In the genomic region with DNA sequence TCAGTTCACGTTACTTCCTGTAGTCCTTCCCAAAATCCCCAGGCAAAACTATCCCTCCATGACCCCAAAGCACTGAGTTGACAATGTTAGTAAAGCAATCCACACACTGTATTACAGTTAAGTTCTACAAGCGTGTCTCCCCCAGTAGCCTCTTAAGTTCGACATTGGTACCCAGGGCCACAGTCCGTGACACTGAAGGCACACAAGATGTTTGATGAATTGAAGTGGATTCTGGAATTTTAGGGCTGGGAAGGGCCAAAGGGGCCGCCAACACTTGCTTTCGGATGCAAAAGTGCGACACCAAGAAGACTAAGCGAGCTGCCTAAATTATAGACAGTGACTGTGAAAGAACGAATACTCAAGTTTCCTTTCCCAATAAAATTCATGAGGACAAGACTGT, we compare ENCODE assay signal across 9 cellular contexts. TPM values are rescaled to one million over a fixed set of nuclear protein-coding genes. Genes with fewer than 3 reads are reported as not detected.
DNase-seq lines count a peak whose midpoint lies in the region; ATAC-seq and TF ChIP-seq lines count a peak whose summit lies in the region.
"Had no signal": no experiment of that assay in that cellular context is flagged by ENCODE, and none has a peak within 500 bp of the region (broad histone marks: within the 10 kb centered on the region; RNA-seq: fewer than 3 reads in every experiment).

No MANE protein-coding gene starts in this region.

- WGBS in SK-N-SH (ENCODE audit: low lambda C conversion rate): 85% methylated on average over 9 of the region's 9 CpGs
- 66 to 73% methylated on average over 9 of the region's 9 CpGs for WGBS in gastroesophageal sphincter (ENCODE audit: low coverage in 1 of 2), 2 donors
- 49 to 67% (median 57%) methylated on average over 9 of the region's 9 CpGs for WGBS in stomach, 5 donors

- DNase-seq in SK-N-SH: no peak
- DNase-seq in stomach: no peak
- no peak for DNase-seq in hepatic stellate cell (ENCODE audit: low spot score)
- no peak for DNase-seq in superior temporal gyrus (ENCODE audit: extremely low spot score)
- DNase-seq: NCI-H2081 treated with DMSO at 0.1 percent for 48 hours had no signal

- CTCF ChIA-PET in SK-N-SH (lab: Yijun Ruan, JAX): interaction anchor here (1.6 kb wide), 2 partner anchors 12 to 14 kb away, joined by 4 to 8 read pairs; no protein-coding TSS in a partner anchor

- no peaks in the 10 kb centered on the region for H3K9me3 ChIP-seq in SK-N-SH
- no peaks in the 10 kb centered on the region for H3K9me3 ChIP-seq in SU-DHL-6 (ENCODE audit: insufficient read depth, low read length)
- H3K9me3 ChIP-seq in gastroesophageal sphincter: no peaks in the 10 kb centered on the region
- H3K9me3 ChIP-seq in stomach: no peaks in the 10 kb centered on the region

- TF ChIP-seq EP300 in SK-N-SH (IDR thresholded peaks at IDR 0.05; ENCODE audit: borderline replicate concordance in 1 of 2, low read depth in 1 of 2, low read length in 1 of 2): no peak
- TF ChIP-seq EP300 in gastroesophageal sphincter (IDR thresholded peaks at IDR 0.05): no peak
- no peak for TF ChIP-seq EP300 in stomach (IDR thresholded peaks at IDR 0.05)

- H3F3A ChIP-seq in SK-N-SH (replicated peaks; ENCODE audit: insufficient read depth) (peaks cover 13% of the 10 kb centered on the region), SU-DHL-6 (ENCODE audit: insufficient read depth) (0 out of 2 replicates have a peak, but pooled peaks cover 8% of the 10 kb centered on the region)

- peaks cover 91% of the 10 kb centered on the region for H3K79me2 ChIP-seq in SK-N-SH (ENCODE audit: insufficient read depth)
- peaks cover 87% of the 10 kb centered on the region for H3K79me2 ChIP-seq in SU-DHL-6 (ENCODE audit: insufficient read depth, low read length)

- H3K4me2 ChIP-seq in SK-N-SH: peak overlapping the region; percentile 96
- peak overlapping the region; percentile 66 for H3K4me2 ChIP-seq in SU-DHL-6 (ENCODE audit: low read depth, low read length, poor library complexity, severe bottlenecking)

- H3K9ac ChIP-seq in SK-N-SH: peak overlapping the region; percentile 90; the same call in 1 of the 2 replicates
- peak overlapping the region; percentile 76 for H3K9ac ChIP-seq in SU-DHL-6 (ENCODE audit: low read length)

- ATAC-seq in SK-N-SH treated with all-trans-retinoic acid at 6 μM for 48 hours (no peak), gastroesophageal sphincter (no peak), HG03175 (IDR thresholded peaks at IDR 0.05; ENCODE audit: unreplicated experiment) (no peak)

- POLR2A ChIA-PET in SK-N-SH (lab: Yijun Ruan, JAX): interaction anchor here (0.6 kb wide), 1 partner anchor 106 kb away, joined by 3 read pairs; no protein-coding TSS in a partner anchor

- H4K20me1 ChIP-seq in SK-N-SH (ENCODE audit: insufficient read depth): peaks cover 68% of the 10 kb centered on the region
- H4K20me1 ChIP-seq in SU-DHL-6 (ENCODE audit: low read depth, low read length): peaks cover 29% of the 10 kb centered on the region

- TF ChIP-seq RAD21 in SK-N-SH (IDR thresholded peaks at IDR 0.05; ENCODE audit: low read length): no peak

- H3K27me3 ChIP-seq in SK-N-SH (ENCODE audit: insufficient read depth): no peaks in the 10 kb centered on the region
- no peaks in the 10 kb centered on the region for H3K27me3 ChIP-seq in SU-DHL-6 (ENCODE audit: low read length)
- H3K27me3 ChIP-seq in gastroesophageal sphincter: no peaks in the 10 kb centered on the region
- no peaks in the 10 kb centered on the region for H3K27me3 ChIP-seq in stomach

- intact Hi-C loops in stomach (cut with DNase I; ENCODE audit: low total_unique reads): no loop called here

- H3K4me1 ChIP-seq in SK-N-SH (ENCODE audit: control insufficient read depth in 1 of 2, insufficient read depth in 2 of 2, low read depth in 1 of 2, low read length in 1 of 2) (peaks cover 18% of the 10 kb centered on the region in 2 experiments), gastroesophageal sphincter (peaks cover 0 to 63% (median 21%) of the 10 kb centered on the region in 3 donors), stomach (peaks cover 46 to 78% (median 65%) of the 10 kb centered on the region in 4 donors)

- H3K9me2 ChIP-seq in SK-N-SH (no peaks in the 10 kb centered on the region), SU-DHL-6 (replicated peaks; ENCODE audit: insufficient read depth, low read length) (no peaks in the 10 kb centered on the region)

- no peak overlapping the region for H2AFZ ChIP-seq in SK-N-SH (ENCODE audit: low read depth)
- H2AFZ ChIP-seq in SU-DHL-6 (ENCODE audit: low read depth, low read length, severe bottlenecking): no peak overlapping the region

- H3K36me3 ChIP-seq in SK-N-SH (replicated peaks in 1 of 2; ENCODE audit: control insufficient read depth in 1 of 2, insufficient read depth in 2 of 2, low read length in 1 of 2) (no peaks in the 10 kb centered on the region), SU-DHL-6 (ENCODE audit: low read length) (peaks cover 14% of the 10 kb centered on the region), gastroesophageal sphincter (no peaks in the 10 kb centered on the region), stomach (no peaks in the 10 kb centered on the region)

- TF ChIP-seq CTCF in SK-N-SH (IDR thresholded peaks at IDR 0.05) (no peak), SU-DHL-6 (IDR thresholded peaks at IDR 0.05; ENCODE audit: insufficient read depth, low read length, poor library complexity, severe bottlenecking) (no peak), gastroesophageal sphincter (IDR thresholded peaks at IDR 0.05) (no peak), stomach (IDR thresholded peaks at IDR 0.05) (peak in 1 of 7 experiments; percentile 7)

- H3K4me3 ChIP-seq in SK-N-SH (ENCODE audit: low read depth in 2 of 2, low read length in 1 of 2): peak overlapping the region; percentile 69 to 83; a peak in 3 of 4 replicates
- peak overlapping the region; percentile 99 for H3K4me3 ChIP-seq in SU-DHL-6 (ENCODE audit: insufficient read depth, low read length, poor library complexity, severe bottlenecking)
- peak overlapping the region; percentile 80 to 82 for H3K4me3 ChIP-seq in gastroesophageal sphincter
- H3K4me3 ChIP-seq in stomach: peak overlapping the region; percentile 87 to 94 (median 94)

- no peak for TF ChIP-seq POLR2A in gastroesophageal sphincter (IDR thresholded peaks at IDR 0.05)
- TF ChIP-seq POLR2A in stomach (IDR thresholded peaks at IDR 0.05): no peak

- H3K27ac ChIP-seq in SK-N-SH (ENCODE audit: low read depth in 2 of 2, low read length in 1 of 2) (no peak overlapping the region), SU-DHL-6 (ENCODE audit: low read depth, low read length) (no peak overlapping the region), gastroesophageal sphincter (no peak overlapping the region), stomach (peak overlapping the region in 3 of 5 donors; percentile 93 to 96 (median 95))

TF ChIP-seq in SK-N-SH, 30 proteins besides CTCF, POLR2A, EP300 and RAD21:
- TF ChIP-seq FOXM1 (IDR thresholded peaks at IDR 0.05; ENCODE audit: low read depth): no peak
- TF ChIP-seq RXRA (IDR thresholded peaks at IDR 0.05; ENCODE audit: borderline replicate concordance, low read depth): no peak
- no peak for TF ChIP-seq SMC3 (IDR thresholded peaks at IDR 0.05; ENCODE audit: low read depth, low read length)
TF ChIP-seq in SK-N-SH: peak in this region for 0.

TF ChIP-seq in SK-N-SH treated with all-trans-retinoic acid at 6 μM for 48 hours, 23 proteins besides CTCF, POLR2A, EP300 and RAD21 (continues in another document):
- TF ChIP-seq, protein P1, sequence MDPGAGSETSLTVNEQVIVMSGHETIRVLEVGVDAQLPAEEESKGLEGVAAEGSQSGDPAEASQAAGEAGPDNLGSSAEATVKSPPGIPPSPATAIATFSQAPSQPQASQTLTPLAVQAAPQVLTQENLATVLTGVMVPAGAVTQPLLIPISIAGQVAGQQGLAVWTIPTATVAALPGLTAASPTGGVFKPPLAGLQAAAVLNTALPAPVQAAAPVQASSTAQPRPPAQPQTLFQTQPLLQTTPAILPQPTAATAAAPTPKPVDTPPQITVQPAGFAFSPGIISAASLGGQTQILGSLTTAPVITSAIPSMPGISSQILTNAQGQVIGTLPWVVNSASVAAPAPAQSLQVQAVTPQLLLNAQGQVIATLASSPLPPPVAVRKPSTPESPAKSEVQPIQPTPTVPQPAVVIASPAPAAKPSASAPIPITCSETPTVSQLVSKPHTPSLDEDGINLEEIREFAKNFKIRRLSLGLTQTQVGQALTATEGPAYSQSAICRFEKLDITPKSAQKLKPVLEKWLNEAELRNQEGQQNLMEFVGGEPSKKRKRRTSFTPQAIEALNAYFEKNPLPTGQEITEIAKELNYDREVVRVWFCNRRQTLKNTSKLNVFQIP (CRISPR knock-in tag; IDR thresholded peaks at IDR 0.05; ENCODE audit: borderline replicate concordance, low read depth): no peak
- TF ChIP-seq, protein P2, sequence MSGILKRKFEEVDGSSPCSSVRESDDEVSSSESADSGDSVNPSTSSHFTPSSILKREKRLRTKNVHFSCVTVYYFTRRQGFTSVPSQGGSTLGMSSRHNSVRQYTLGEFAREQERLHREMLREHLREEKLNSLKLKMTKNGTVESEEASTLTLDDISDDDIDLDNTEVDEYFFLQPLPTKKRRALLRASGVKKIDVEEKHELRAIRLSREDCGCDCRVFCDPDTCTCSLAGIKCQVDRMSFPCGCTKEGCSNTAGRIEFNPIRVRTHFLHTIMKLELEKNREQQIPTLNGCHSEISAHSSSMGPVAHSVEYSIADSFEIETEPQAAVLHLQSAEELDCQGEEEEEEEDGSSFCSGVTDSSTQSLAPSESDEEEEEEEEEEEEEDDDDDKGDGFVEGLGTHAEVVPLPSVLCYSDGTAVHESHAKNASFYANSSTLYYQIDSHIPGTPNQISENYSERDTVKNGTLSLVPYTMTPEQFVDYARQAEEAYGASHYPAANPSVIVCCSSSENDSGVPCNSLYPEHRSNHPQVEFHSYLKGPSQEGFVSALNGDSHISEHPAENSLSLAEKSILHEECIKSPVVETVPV (CRISPR knock-in tag; IDR thresholded peaks at IDR 0.05): no peak
- TF ChIP-seq ARNTL (CRISPR knock-in tag; IDR thresholded peaks at IDR 0.05; ENCODE audit: borderline replicate concordance, low read depth): no peak
- no peak for TF ChIP-seq ZC3H10 (CRISPR knock-in tag; IDR thresholded peaks at IDR 0.05)
- TF ChIP-seq ZFP3 (CRISPR knock-in tag; IDR thresholded peaks at IDR 0.05): no peak
- no peak for TF ChIP-seq CSDC2 (CRISPR knock-in tag; IDR thresholded peaks at IDR 0.05)
- no peak for TF ChIP-seq ZNF8 (CRISPR knock-in tag; IDR thresholded peaks at IDR 0.05)

RNA-seq across cellular contexts. Expression of a gene that starts 1.5 kb away (rescaled TPM):
- polyA plus RNA-seq in SK-N-SH (2012; rRNA removed): 17.5 and 22.3 TPM in 2 replicates
- polyA plus RNA-seq in SK-N-SH (2012; cell fraction: cytosol; rRNA removed): 28.9 and 34.6 TPM in 2 replicates
- 9.3 and 24.5 TPM in 2 replicates for polyA plus RNA-seq in SK-N-SH (2012; cell fraction: nucleus; rRNA removed)
- 100 to 1,000 TPM in 1 of 4 donors, 10 to 100 TPM in 3; 76.6 to 119 (median 91.7) TPM for total RNA-seq in gastroesophageal sphincter
- total RNA-seq in stomach: 100 to 1,000 TPM in 3 of 5 donors, 10 to 100 TPM in 2; 21.4 to 159 (median 108) TPM
- 10 to 100 TPM; 17.9 to 39.1 (median 18.7) TPM for polyA plus RNA-seq in stomach

RNA-seq across cellular contexts. Expression of a gene that starts 2.0 kb away (rescaled TPM):
- 17.4 and 20.2 TPM in 2 replicates for polyA plus RNA-seq in SK-N-SH (2012; rRNA removed)
- polyA plus RNA-seq in SK-N-SH (2012; cell fraction: cytosol; rRNA removed): 18.5 and 21.2 TPM in 2 replicates
- polyA plus RNA-seq in SK-N-SH (2012; cell fraction: nucleus; rRNA removed): 14.9 and 21.9 TPM in 2 replicates
- total RNA-seq in gastroesophageal sphincter: 1 to 10 TPM in 2 of 4 donors, under 1 TPM in 2; 0.62 to 2.2 (median 1.2) TPM
- total RNA-seq in stomach: 1 to 10 TPM in 3 of 5 donors, under 1 TPM in 1, not detected in 1; 0.58 to 8.3 (median 5.5) TPM
- polyA plus RNA-seq in stomach: 1 to 10 TPM; 3.4 to 4.4 (median 3.8) TPM

Comparison
In these comparisons a context has a peak if more than half of its experiments do, and no peak if none do; other contexts are left out.
1. H3K27ac ChIP-seq: peak in stomach (3 of 5); none in SK-N-SH (0 of 2), SU-DHL-6 (single experiment) and gastroesophageal sphincter (0 of 4).
2. Peak in every context shown above with its lines, with median percentiles within 50 percentile points of each other: H3K4me3 ChIP-seq.